ENCODE assay signal across 8 cellular contexts in the genomic region with DNA sequence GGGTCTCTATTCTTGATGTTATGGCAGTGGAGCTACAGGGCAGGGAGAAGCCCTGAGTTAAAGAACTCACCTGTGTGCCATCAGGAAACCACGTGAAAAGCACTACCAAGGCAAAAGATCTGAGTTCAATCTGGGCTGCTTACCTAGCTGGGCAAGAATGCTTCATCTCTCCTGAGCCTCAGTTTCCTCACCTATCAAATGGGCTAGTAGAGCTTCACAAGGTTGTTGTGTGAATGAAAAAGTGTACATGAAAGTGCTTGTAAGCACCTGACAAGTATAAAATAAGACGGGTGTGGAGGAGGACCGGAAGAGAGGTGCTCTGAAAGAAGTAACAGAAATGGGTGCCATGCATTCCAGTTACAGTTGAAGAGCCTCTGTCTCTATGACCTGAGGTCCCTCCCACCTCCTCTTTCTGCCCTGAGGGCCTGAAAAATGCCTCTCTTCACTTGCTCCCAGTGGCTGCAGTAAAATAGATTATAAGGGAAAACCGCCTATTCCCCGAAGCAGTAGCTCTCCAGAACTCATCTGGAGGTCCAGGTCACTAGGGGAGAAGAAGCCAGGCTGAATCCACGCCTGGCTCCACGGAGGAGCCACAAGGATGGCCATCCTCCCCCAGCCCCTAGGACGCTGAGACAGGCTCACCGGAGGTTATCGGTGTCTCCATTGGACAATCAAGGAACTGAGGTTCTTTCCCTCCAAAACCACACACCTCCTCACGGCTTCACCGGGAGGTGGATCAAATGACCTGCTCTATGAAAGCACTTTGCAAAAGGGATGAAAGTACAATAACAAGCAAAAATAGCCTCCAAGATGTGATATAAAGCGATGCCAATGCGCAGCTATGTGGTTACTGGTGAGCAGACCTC. TPM values are rescaled to one million over a fixed set of nuclear protein-coding genes. Genes with fewer than 3 reads are reported as not detected.
DNase-seq lines count a peak whose midpoint lies in the region; ATAC-seq, FAIRE-seq and TF ChIP-seq lines count a peak whose summit lies in the region.

No MANE protein-coding gene starts in this region.

- WGBS in small intestine, 3 donors: 18 to 26% (median 22%) methylated on average over 14 of the region's 14 CpGs

- peak overlapping the region; percentile 74 to 81 for H3K4me3 Mint-ChIP-seq in effector memory CD8-positive, alpha-beta T cell
- H3K4me3 Mint-ChIP-seq in osteocyte (ENCODE audit: unreplicated experiment): peak overlapping the region; percentile 80

- FAIRE-seq in small intestine (lab: Jason Lieb, UNC): no peak

- H3K4me1 ChIP-seq in small intestine (ENCODE audit: control insufficient read depth in 2 of 2, insufficient read depth in 1 of 2, low read depth in 1 of 2, low read length in 1 of 2): peaks cover 0 to 7% of the 10 kb centered on the region in 2 donors

- peaks cover 0 to 2% of the 10 kb centered on the region in 2 donors for H3K27me3 ChIP-seq in small intestine (ENCODE audit: control insufficient read depth in 2 of 2, insufficient read depth in 2 of 2, low read length in 2 of 2)

- H3K27ac ChIP-seq in small intestine (ENCODE audit: low read depth in 1 of 2, low read length in 1 of 2): no peak overlapping the region
- H3K27ac ChIP-seq in substantia nigra (ENCODE audit: low read depth, low read length, poor library complexity, severe bottlenecking): no peak overlapping the region

- DNase-seq in EL (peak; percentile 41), NCI-H345 treated with DMSO at 0.1 percent for 48 hours (lab: John Stamatoyannopoulos, UW; ENCODE audit: unreplicated experiment) (peak; percentile 28), osteocyte (ENCODE audit: extremely low spot score, unreplicated experiment) (no peak), small intestine (no peak), hypothalamus (lab: John Stamatoyannopoulos, UW) (no peak), OCI-M1 (lab: John Stamatoyannopoulos, UW) (no peak), substantia nigra (lab: John Stamatoyannopoulos, UW) (no peak)
- DNase-seq in effector memory CD8-positive, alpha-beta T cell: no peak

- H3K36me3 Mint-ChIP-seq in effector memory CD8-positive, alpha-beta T cell (ENCODE audit: insufficient read depth): no peaks in the 10 kb centered on the region
- peaks cover 4% of the 10 kb centered on the region for H3K36me3 Mint-ChIP-seq in osteocyte (ENCODE audit: unreplicated experiment)

- H3K9me3 Mint-ChIP-seq in effector memory CD8-positive, alpha-beta T cell: no peaks in the 10 kb centered on the region
- H3K9me3 Mint-ChIP-seq in osteocyte (ENCODE audit: unreplicated experiment): no peaks in the 10 kb centered on the region

- peaks cover 49 to 56% of the 10 kb centered on the region in 2 donors for H3K27me3 Mint-ChIP-seq in effector memory CD8-positive, alpha-beta T cell
- no peaks in the 10 kb centered on the region for H3K27me3 Mint-ChIP-seq in osteocyte (ENCODE audit: unreplicated experiment)

- H3K36me3 ChIP-seq in small intestine (ENCODE audit: control insufficient read depth in 2 of 2, insufficient read depth in 2 of 2, low read length in 2 of 2): no peaks in the 10 kb centered on the region

- H3K27ac Mint-ChIP-seq in effector memory CD8-positive, alpha-beta T cell: no peak overlapping the region
- H3K27ac Mint-ChIP-seq in osteocyte (ENCODE audit: unreplicated experiment): peak overlapping the region; percentile 69

- no peak overlapping the region for H3K4me3 ChIP-seq in small intestine (ENCODE audit: low read depth in 1 of 2, low read length in 2 of 2)

- peak; percentile 25 for ATAC-seq in effector memory CD8-positive, alpha-beta T cell (replicated peaks)

- TF ChIP-seq CTCF in osteocyte (IDR thresholded peaks at IDR 0.05): no peak

- peaks cover 12 to 13% of the 10 kb centered on the region in 2 donors for H3K4me1 Mint-ChIP-seq in effector memory CD8-positive, alpha-beta T cell (ENCODE audit: low read depth in 2 of 2)
- peaks cover 41% of the 10 kb centered on the region for H3K4me1 Mint-ChIP-seq in osteocyte (ENCODE audit: unreplicated experiment)

- H3K9me3 ChIP-seq in small intestine (ENCODE audit: control insufficient read depth, low read depth): no peaks in the 10 kb centered on the region

RNA-seq across cellular contexts. Expression of a gene that starts 1.4 kb away (rescaled TPM):
- 36.8 and 38.5 TPM in 2 replicates for total RNA-seq in osteocyte
- polyA plus RNA-seq in small intestine: 1 to 10 TPM in 1 of 3 donors, under 1 TPM in 2; under 0.01 to 3.3 (median 0.54) TPM

RNA-seq across cellular contexts. Expression of a gene that starts 43.4 kb away (rescaled TPM):
- total RNA-seq in osteocyte: 41.6 and 41.8 TPM in 2 replicates
- polyA plus RNA-seq in small intestine: 10 to 100 TPM; 21.2 to 24.3 (median 22.6) TPM

Comparison
In these comparisons a context has a peak if more than half of its experiments do, and no peak if none do; other contexts are left out.
1. DNase-seq: peak in EL (single experiment) and NCI-H345 treated with DMSO at 0.1 percent for 48 hours (single experiment); none in effector memory CD8-positive, alpha-beta T cell (0 of 3), osteocyte (single experiment), small intestine (single experiment), hypothalamus (0 of 51), OCI-M1 (single experiment) and substantia nigra (0 of 49).